In the genomic region with DNA sequence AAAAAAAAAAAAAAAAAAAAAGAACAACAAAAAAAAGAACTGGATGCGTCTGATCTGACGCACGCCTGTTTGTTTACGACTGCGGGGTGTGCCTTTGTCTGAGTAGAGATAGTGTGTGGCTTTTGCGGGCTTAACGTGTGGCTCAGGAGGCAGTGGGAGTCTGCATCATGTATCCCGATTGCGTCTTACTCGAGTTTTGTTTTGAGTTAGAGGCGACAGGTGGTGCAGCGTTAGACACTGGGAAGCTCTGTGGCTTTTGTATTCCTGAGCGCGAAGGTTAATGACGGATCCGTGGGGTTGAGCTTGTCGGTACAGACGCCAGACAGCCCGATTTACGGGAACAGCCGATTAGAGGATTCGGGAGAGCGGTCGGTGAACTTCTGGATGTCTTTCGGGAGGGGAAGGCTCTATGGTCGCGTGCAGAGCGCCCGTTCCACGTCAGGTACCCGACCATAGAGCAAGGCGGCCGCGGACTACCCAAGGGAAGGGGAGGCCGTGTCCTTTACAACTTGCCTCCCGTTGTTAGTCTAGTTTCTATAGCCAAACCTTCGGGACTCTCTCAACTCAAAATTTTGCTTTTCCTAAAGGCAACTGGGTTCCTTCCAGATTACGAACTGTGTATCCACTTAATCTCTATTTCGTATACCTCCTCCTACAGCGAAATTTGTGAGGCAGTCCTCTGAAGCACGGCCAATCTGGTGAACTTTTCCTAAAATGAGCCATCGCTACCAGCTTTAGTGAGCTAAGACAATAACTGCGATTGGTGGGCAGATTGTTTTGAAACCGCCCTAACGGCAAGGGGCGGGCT, we compare ENCODE assay signal across 8 cellular contexts. TPM values are rescaled to one million over a fixed set of nuclear protein-coding genes. Genes with fewer than 3 reads are reported as not detected.
A peak's percentile ranks its signal among the peaks of the same experiment; 100 is the strongest.
DNase-seq lines count a peak whose midpoint lies in the region; ATAC-seq, FAIRE-seq and TF ChIP-seq lines count a peak whose summit lies in the region.

No MANE protein-coding gene starts in this region.

- TF ChIP-seq EP300 in tibial nerve (IDR thresholded peaks at IDR 0.05): peak; percentile 36 to 98

- POLR2A ChIA-PET in RWPE1 (lab: Yijun Ruan, JAX; ENCODE audit: low non-redundant PET): interaction anchor here (0.6 to 1.6 kb wide), 3 partner anchors 59 to 80 kb away, joined by 11 to 13 read pairs (median 12); no protein-coding TSS in a partner anchor

- H3K27ac ChIP-seq in RWPE1 (peak overlapping the region; percentile 98), pancreas (peak overlapping the region; percentile 91 to 100 (median 95)), tibial nerve (peak overlapping the region; percentile 94 to 100 (median 98))

- no peak for TF ChIP-seq CTCF in RWPE1 (conservative IDR thresholded peaks at IDR 0.05; ENCODE audit: low read depth)
- TF ChIP-seq CTCF in pancreas (IDR thresholded peaks at IDR 0.05): no peak
- no peak for TF ChIP-seq CTCF in tibial nerve (IDR thresholded peaks at IDR 0.05)

- DNase-seq in AG08395 (ENCODE audit: low spot score) (peak; percentile 45), RWPE1 (ENCODE audit: low spot score) (peak; percentile 31), foreskin melanocyte (peak; percentile 32), pancreas (peak; percentile 67 to 85 (median 72)), tibial nerve (ENCODE audit: low spot score in 2 of 2) (peak; percentile 53 to 68)
- peak; percentile 71 for DNase-seq in activated gamma-delta T cell treated with anti-CD3 and anti-CD28 coated beads, Interleukin-2, amount 50 U/mL, for 16 hours (ENCODE audit: low read depth)

- CTCF ChIA-PET in RWPE1 (lab: Yijun Ruan, JAX): interaction anchor here (0.6 to 1.3 kb wide), 3 partner anchors 20 to 59 kb away, joined by 3 to 4 read pairs (median 3); no protein-coding TSS in a partner anchor

- 0% methylated on average over 46 of the region's 46 CpGs for WGBS in pancreas, 2 donors
- WGBS in tibial nerve, 2 donors: 0% methylated on average over 34 to 46 of the region's 46 CpGs

- H3K9me3 ChIP-seq in pancreas: no peaks in the 10 kb centered on the region
- no peaks in the 10 kb centered on the region for H3K9me3 ChIP-seq in tibial nerve

- peak; percentile 96 to 97 for TF ChIP-seq POLR2A in tibial nerve (IDR thresholded peaks at IDR 0.05)

- ATAC-seq in GM18858 (IDR thresholded peaks at IDR 0.05; ENCODE audit: unreplicated experiment) (peak; percentile 3), HG03521 (IDR thresholded peaks at IDR 0.05; ENCODE audit: unreplicated experiment) (peak; percentile 4), pancreas (peak; percentile 22 to 37 (median 28))

- intact Hi-C loops in pancreas (cut with DNase I): no loop called here

- peaks cover 0 to 1% (median 0%) of the 10 kb centered on the region in 3 donors for H3K36me3 ChIP-seq in pancreas
- H3K36me3 ChIP-seq in tibial nerve: peaks cover 0 to 31% (median under 1%) of the 10 kb centered on the region in 3 donors

- H3K4me1 ChIP-seq in pancreas (peaks cover 9 to 17% (median 14%) of the 10 kb centered on the region in 3 donors), tibial nerve (peaks cover 0 to 38% (median 22%) of the 10 kb centered on the region in 4 donors)

- FAIRE-seq in pancreas (lab: Jason Lieb, UNC): no peak

- H3K4me3 ChIP-seq in pancreas (peak overlapping the region; percentile 44 to 60 (median 50)), tibial nerve (peak overlapping the region; percentile 63 to 70 (median 68))

- H3K27me3 ChIP-seq in pancreas (no peaks in the 10 kb centered on the region), tibial nerve (no peaks in the 10 kb centered on the region)

RNA-seq across cellular contexts. Expression of gene HNRNPUL1, which starts 0.9 kb away (rescaled TPM):
- 100 to 1,000 TPM in 1 of 6 donors, 10 to 100 TPM in 5; 74.0 to 101 (median 83.8) TPM for total RNA-seq in pancreas
- 10 to 100 TPM; 49.2 to 63.1 TPM for polyA plus RNA-seq in pancreas
- 100 to 1,000 TPM; 136 to 163 (median 146) TPM for total RNA-seq in tibial nerve

RNA-seq across cellular contexts. Expression of gene AXL, which starts 44.2 kb away (rescaled TPM):
- 10 to 100 TPM in 1 of 6 donors, 1 to 10 TPM in 5; 1.2 to 16.6 (median 5.2) TPM for total RNA-seq in pancreas
- polyA plus RNA-seq in pancreas: 1 to 10 TPM; 2.4 to 2.8 TPM
- 100 to 1,000 TPM in 1 of 4 donors, 10 to 100 TPM in 3; 72.0 to 110 (median 88.5) TPM for total RNA-seq in tibial nerve

RNA-seq across cellular contexts. Expression of gene CCDC97, which starts 46.7 kb away (rescaled TPM):
- total RNA-seq in pancreas: 10 to 100 TPM in 5 of 6 donors, 1 to 10 TPM in 1; 9.4 to 19.2 (median 13.1) TPM
- 10 to 100 TPM; 11.3 to 12.4 TPM for polyA plus RNA-seq in pancreas
- 10 to 100 TPM; 12.9 to 21.3 (median 15.0) TPM for total RNA-seq in tibial nerve

Comparison
In these comparisons a context has a peak if more than half of its experiments do, and no peak if none do; other contexts are left out.
1. Peak in every context shown above with its lines: DNase-seq, ATAC-seq, H3K4me3 ChIP-seq and H3K27ac ChIP-seq.
2. RNA of gene AXL, which starts 44.2 kb away (total RNA-seq): 72.0 to 110 TPM in tibial nerve; 1.2 to 16.6 TPM in pancreas; every median in the first group is over 4 times any median in the second.